1 cellular context compared by ENCODE assay signal in the genomic region with DNA sequence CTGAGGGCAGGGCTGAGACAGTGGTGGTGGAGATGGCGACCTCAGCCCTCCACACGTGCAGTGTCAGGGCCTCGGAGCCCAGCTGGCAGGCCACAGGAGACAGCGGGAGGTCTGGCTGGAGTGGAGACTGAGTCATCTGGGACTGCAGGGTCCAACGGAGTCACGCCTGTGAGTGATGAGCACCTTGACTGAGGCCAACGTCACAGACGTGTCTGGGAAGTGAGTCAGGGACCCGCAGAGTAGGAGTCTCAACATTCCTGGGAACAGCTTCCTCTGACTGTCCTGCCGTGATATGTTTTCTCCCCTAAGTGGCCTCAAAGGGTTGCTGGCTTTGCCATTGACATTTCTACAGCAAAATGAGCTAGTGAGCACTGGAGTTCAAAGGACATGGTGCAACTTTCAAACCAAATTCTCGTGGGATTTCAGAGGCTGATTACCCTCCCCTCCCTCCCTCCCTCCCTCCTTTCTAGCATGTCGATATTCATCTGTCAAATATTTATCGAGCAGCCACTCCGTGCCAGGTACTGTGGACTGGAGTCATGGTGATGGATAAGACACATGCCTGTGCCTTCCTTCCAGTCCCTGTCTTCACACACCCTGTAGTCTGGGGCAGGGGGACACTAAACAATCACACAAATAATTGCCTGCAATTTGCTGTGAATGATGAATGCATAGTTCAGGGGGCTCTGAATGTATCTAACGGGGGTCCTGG.
TF ChIP-seq lines count a peak whose summit lies in the region.

No MANE protein-coding gene starts in this region.

TF ChIP-seq in HepG2, 621 proteins besides CTCF, POLR2A, EP300 and RAD21 (continued from another document):
- peak; percentile 18; the same call in 1 of the 2 replicates for TF ChIP-seq ZFX (CRISPR knock-in tag; IDR thresholded peaks at IDR 0.05; ENCODE audit: low read depth)
- peak; percentile 66 for TF ChIP-seq SKI (IDR thresholded peaks at IDR 0.05; ENCODE audit: partially characterized antibody)
- 0 out of 2 replicates have a peak, but pooled peaks have one; percentile 10 for TF ChIP-seq SOX5 (CRISPR knock-in tag; IDR thresholded peaks at IDR 0.05; ENCODE audit: borderline replicate concordance)
- TF ChIP-seq HNF4A (CRISPR knock-in tag; IDR thresholded peaks at IDR 0.05) = peak; percentile 43
- 0 out of 2 replicates have a peak, but pooled peaks have one; percentile 0 for TF ChIP-seq CCDC6 (CRISPR knock-in tag; IDR thresholded peaks at IDR 0.05)
- TF ChIP-seq MTF1 (CRISPR knock-in tag; IDR thresholded peaks at IDR 0.05) = no peak
- 0 out of 4 replicates have a peak, but pooled peaks of 1 of the 2 experiments have one; percentile 19 for TF ChIP-seq NR2F1 (CRISPR knock-in tag; IDR thresholded peaks at IDR 0.05)
- TF ChIP-seq, protein P1, sequence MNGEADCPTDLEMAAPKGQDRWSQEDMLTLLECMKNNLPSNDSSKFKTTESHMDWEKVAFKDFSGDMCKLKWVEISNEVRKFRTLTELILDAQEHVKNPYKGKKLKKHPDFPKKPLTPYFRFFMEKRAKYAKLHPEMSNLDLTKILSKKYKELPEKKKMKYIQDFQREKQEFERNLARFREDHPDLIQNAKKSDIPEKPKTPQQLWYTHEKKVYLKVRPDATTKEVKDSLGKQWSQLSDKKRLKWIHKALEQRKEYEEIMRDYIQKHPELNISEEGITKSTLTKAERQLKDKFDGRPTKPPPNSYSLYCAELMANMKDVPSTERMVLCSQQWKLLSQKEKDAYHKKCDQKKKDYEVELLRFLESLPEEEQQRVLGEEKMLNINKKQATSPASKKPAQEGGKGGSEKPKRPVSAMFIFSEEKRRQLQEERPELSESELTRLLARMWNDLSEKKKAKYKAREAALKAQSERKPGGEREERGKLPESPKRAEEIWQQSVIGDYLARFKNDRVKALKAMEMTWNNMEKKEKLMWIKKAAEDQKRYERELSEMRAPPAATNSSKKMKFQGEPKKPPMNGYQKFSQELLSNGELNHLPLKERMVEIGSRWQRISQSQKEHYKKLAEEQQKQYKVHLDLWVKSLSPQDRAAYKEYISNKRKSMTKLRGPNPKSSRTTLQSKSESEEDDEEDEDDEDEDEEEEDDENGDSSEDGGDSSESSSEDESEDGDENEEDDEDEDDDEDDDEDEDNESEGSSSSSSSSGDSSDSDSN (CRISPR knock-in tag; IDR thresholded peaks at IDR 0.05) = 0 out of 2 replicates have a peak, but pooled peaks have one; percentile 19
- TF ChIP-seq KAT8 (CRISPR knock-in tag; IDR thresholded peaks at IDR 0.05) = 0 out of 2 replicates have a peak, but pooled peaks have one; percentile 35
- TF ChIP-seq, protein P2, sequence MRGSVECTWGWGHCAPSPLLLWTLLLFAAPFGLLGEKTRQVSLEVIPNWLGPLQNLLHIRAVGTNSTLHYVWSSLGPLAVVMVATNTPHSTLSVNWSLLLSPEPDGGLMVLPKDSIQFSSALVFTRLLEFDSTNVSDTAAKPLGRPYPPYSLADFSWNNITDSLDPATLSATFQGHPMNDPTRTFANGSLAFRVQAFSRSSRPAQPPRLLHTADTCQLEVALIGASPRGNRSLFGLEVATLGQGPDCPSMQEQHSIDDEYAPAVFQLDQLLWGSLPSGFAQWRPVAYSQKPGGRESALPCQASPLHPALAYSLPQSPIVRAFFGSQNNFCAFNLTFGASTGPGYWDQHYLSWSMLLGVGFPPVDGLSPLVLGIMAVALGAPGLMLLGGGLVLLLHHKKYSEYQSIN (CRISPR knock-in tag; IDR thresholded peaks at IDR 0.05; ENCODE audit: borderline replicate concordance) = no peak
- TF ChIP-seq CEBPB (IDR thresholded peaks at IDR 0.05; ENCODE audit: borderline replicate concordance, low read depth, low read length) = peak; percentile 14; the same call in 1 of the 2 replicates
- 0 out of 2 replicates have a peak, but pooled peaks have one; percentile 10 for TF ChIP-seq ZNF281 (CRISPR knock-in tag; IDR thresholded peaks at IDR 0.05; ENCODE audit: borderline replicate concordance)
- 0 out of 2 replicates have a peak, but pooled peaks have one; percentile 2 for TF ChIP-seq HNF4G (IDR thresholded peaks at IDR 0.05; ENCODE audit: borderline replicate concordance, low read depth, low read length)
- TF ChIP-seq HNF4G (CRISPR knock-in tag; IDR thresholded peaks at IDR 0.05; ENCODE audit: borderline replicate concordance, low read depth) = no peak
- 0 out of 2 replicates have a peak, but pooled peaks have one; percentile 21 for TF ChIP-seq ZGPAT (CRISPR knock-in tag; IDR thresholded peaks at IDR 0.05)
- TF ChIP-seq GATAD2A (CRISPR knock-in tag; IDR thresholded peaks at IDR 0.05) = no peak; the same call in 1 of the 2 replicates
- TF ChIP-seq SAP130 (CRISPR knock-in tag; IDR thresholded peaks at IDR 0.05; ENCODE audit: low read depth) = peak; percentile 24; the same call in 1 of the 2 replicates
- 0 out of 2 replicates have a peak, but pooled peaks have one; percentile 34 for TF ChIP-seq ZNF292 (CRISPR knock-in tag; IDR thresholded peaks at IDR 0.05; ENCODE audit: borderline replicate concordance, low read depth)
- TF ChIP-seq PAXIP1 (CRISPR knock-in tag; conservative IDR thresholded peaks at IDR 0.05) = peak; percentile 58
- TF ChIP-seq, protein P3, sequence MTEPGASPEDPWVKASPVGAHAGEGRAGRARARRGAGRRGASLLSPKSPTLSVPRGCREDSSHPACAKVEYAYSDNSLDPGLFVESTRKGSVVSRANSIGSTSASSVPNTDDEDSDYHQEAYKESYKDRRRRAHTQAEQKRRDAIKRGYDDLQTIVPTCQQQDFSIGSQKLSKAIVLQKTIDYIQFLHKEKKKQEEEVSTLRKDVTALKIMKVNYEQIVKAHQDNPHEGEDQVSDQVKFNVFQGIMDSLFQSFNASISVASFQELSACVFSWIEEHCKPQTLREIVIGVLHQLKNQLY (CRISPR knock-in tag; IDR thresholded peaks at IDR 0.05) = peak; percentile 31; the same call in 1 of the 2 replicates
- no peak for TF ChIP-seq ZC3H4 (CRISPR knock-in tag; IDR thresholded peaks at IDR 0.05; ENCODE audit: borderline replicate concordance)
- peak; percentile 50; the same call in 1 of the 2 replicates for TF ChIP-seq NR2C2 (CRISPR knock-in tag; IDR thresholded peaks at IDR 0.05; ENCODE audit: borderline replicate concordance)
- no peak for TF ChIP-seq MTF2 (CRISPR knock-in tag; IDR thresholded peaks at IDR 0.05; ENCODE audit: borderline replicate concordance)
- TF ChIP-seq FOSL2 (CRISPR knock-in tag; IDR thresholded peaks at IDR 0.05) = peak; percentile 94
- peak; percentile 31; the same call in 1 of the 2 replicates for TF ChIP-seq CEBPG (CRISPR knock-in tag; IDR thresholded peaks at IDR 0.05)
- TF ChIP-seq TEAD3 (CRISPR knock-in tag; optimal IDR thresholded peaks at IDR 0.05; ENCODE audit: borderline replicate concordance) = peak; percentile 81
- TF ChIP-seq YEATS2 (CRISPR knock-in tag; IDR thresholded peaks at IDR 0.05; ENCODE audit: borderline replicate concordance) = peak; percentile 31; the same call in 1 of the 2 replicates
- 0 out of 2 replicates have a peak, but pooled peaks have one; percentile 31 for TF ChIP-seq ZNF691 (CRISPR knock-in tag; IDR thresholded peaks at IDR 0.05; ENCODE audit: borderline replicate concordance, low read depth)
- TF ChIP-seq NBN (conservative IDR thresholded peaks at IDR 0.05) = no peak
- TF ChIP-seq, protein P4, sequence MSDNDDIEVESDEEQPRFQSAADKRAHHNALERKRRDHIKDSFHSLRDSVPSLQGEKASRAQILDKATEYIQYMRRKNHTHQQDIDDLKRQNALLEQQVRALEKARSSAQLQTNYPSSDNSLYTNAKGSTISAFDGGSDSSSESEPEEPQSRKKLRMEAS (IDR thresholded peaks at IDR 0.05) = peak; percentile 33; the same call in 1 of the 2 replicates
- TF ChIP-seq ZNF746 (CRISPR knock-in tag; IDR thresholded peaks at IDR 0.05) = peak; percentile 42; the same call in 1 of the 2 replicates
- TF ChIP-seq ATF3 (CRISPR knock-in tag; IDR thresholded peaks at IDR 0.05) = 0 out of 2 replicates have a peak, but pooled peaks have one; percentile 21
- TF ChIP-seq, protein P5, sequence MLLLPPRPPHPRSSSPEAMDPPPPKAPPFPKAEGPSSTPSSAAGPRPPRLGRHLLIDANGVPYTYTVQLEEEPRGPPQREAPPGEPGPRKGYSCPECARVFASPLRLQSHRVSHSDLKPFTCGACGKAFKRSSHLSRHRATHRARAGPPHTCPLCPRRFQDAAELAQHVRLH (CRISPR knock-in tag; IDR thresholded peaks at IDR 0.05; ENCODE audit: borderline replicate concordance, low read depth) = 0 out of 2 replicates have a peak, but pooled peaks have one; percentile 19
- 0 out of 2 replicates have a peak, but pooled peaks have one; percentile 54 for TF ChIP-seq HMG20A (CRISPR knock-in tag; IDR thresholded peaks at IDR 0.05; ENCODE audit: borderline replicate concordance)
TF ChIP-seq in HepG2: peak in this region for 49.
